Comparison of ENCODE assay signal across 11 cellular contexts in genomic region chr3:15964605-15965061, GRCh38.
DNase-seq lines count a peak whose midpoint lies in the region; ATAC-seq, FAIRE-seq and TF ChIP-seq lines count a peak whose summit lies in the region.
"Had no signal": no experiment of that assay in that cellular context is flagged by ENCODE, and none has a peak within 500 bp of the region (broad histone marks: within the 10 kb centered on the region; RNA-seq: fewer than 3 reads in every experiment).

No MANE protein-coding gene starts in this region.

- TF ChIP-seq CTCF in AG09309 (IDR thresholded peaks at IDR 0.05; ENCODE audit: control insufficient read depth, insufficient read depth, low read depth, low read length, missing control alignments) = no peak
- no peak for TF ChIP-seq CTCF in bronchial epithelial cell (IDR thresholded peaks at IDR 0.05; ENCODE audit: insufficient read depth, low read length, severe bottlenecking)
- TF ChIP-seq CTCF in mesothelial cell of epicardium (IDR thresholded peaks at IDR 0.05; ENCODE audit: unreplicated experiment) = no peak
- no peak for TF ChIP-seq CTCF in stomach (IDR thresholded peaks at IDR 0.05)

- H3K9me3 Mint-ChIP-seq in mesothelial cell of epicardium = peaks cover 9% of the 10 kb centered on the region

- H3K27ac Mint-ChIP-seq in mesothelial cell of epicardium = peak overlapping the region; percentile 88

- 56 to 67% (median 57%) methylated on average over 11 of the region's 11 CpGs for WGBS in stomach, 5 donors

- H3K36me3 ChIP-seq in bronchial epithelial cell (ENCODE audit: control insufficient read depth, insufficient read depth, low read length) (no peaks in the 10 kb centered on the region), stomach (no peaks in the 10 kb centered on the region)

- TF ChIP-seq POLR2A in stomach (IDR thresholded peaks at IDR 0.05) = no peak

- H3K4me1 Mint-ChIP-seq in mesothelial cell of epicardium = peaks cover 6% of the 10 kb centered on the region

- H3K4me1 ChIP-seq in stomach = no peaks in the 10 kb centered on the region

- H3K27me3 ChIP-seq in bronchial epithelial cell (ENCODE audit: control insufficient read depth, insufficient read depth, low read length) (no peaks in the 10 kb centered on the region), stomach (no peaks in the 10 kb centered on the region)

- no peaks in the 10 kb centered on the region for H3K9me3 ChIP-seq in stomach

- DNase-seq in AG09309 (ENCODE audit: low read depth) (no peak), M059J (ENCODE audit: low read depth) (peak; percentile 80), bronchial epithelial cell (ENCODE audit: low read depth) (peak; percentile 10), mesothelial cell of epicardium (ENCODE audit: low spot score in 2 of 2, unreplicated experiment in 2 of 2) (no peak), stomach (no peak), NCI-H1417 (lab: John Stamatoyannopoulos, UW) (no peak)
- DNase-seq in stimulated activated CD4-positive, alpha-beta T cell treated with anti-CD3 and anti-CD28 coated beads, Interleukin-2, amount 100 ng/mL, for 24 hours = no peak
- DNase-seq: activated CD8-positive, alpha-beta memory T cell treated with anti-CD3 and anti-CD28 coated beads, Interleukin-2, amount 50 U/mL, for 4 hours had no signal

- no peak overlapping the region for H3K27ac ChIP-seq in stomach

- no peak for ATAC-seq in GM19455 (IDR thresholded peaks at IDR 0.05; ENCODE audit: unreplicated experiment)
- ATAC-seq: Panc1 had no signal

- no peaks in the 10 kb centered on the region for H3K27me3 Mint-ChIP-seq in mesothelial cell of epicardium (ENCODE audit: low read depth)

- peak overlapping the region; percentile 13 for H3K4me3 ChIP-seq in AG09309 (ENCODE audit: control insufficient read depth, low read depth, low read length)
- H3K4me3 ChIP-seq in bronchial epithelial cell (ENCODE audit: low read depth, low read length) = no peak overlapping the region
- H3K4me3 ChIP-seq in stomach = no peak overlapping the region

- TF ChIP-seq EP300 in stomach (IDR thresholded peaks at IDR 0.05) = no peak

- no peak for FAIRE-seq in bronchial epithelial cell (lab: Jason Lieb, UNC)
- FAIRE-seq: colon had no signal

- H3K36me3 Mint-ChIP-seq in mesothelial cell of epicardium = no peaks in the 10 kb centered on the region

- intact Hi-C loops in stomach (cut with DNase I; ENCODE audit: low total_unique reads) = no loop called here

- peak overlapping the region; percentile 39 for H3K4me3 Mint-ChIP-seq in mesothelial cell of epicardium

Comparison
In these comparisons a context has a peak if more than half of its experiments do, and no peak if none do; other contexts are left out.
1. DNase-seq: peak in M059J (single experiment) and bronchial epithelial cell (single experiment); none in AG09309 (single experiment), mesothelial cell of epicardium (0 of 2), stomach (single experiment), stimulated activated CD4-positive, alpha-beta T cell treated with anti-CD3 and anti-CD28 coated beads, Interleukin-2, amount 100 ng/mL, for 24 hours (0 of 2) and NCI-H1417 (0 of 3).